Comparison of ENCODE assay signal across 1 cellular context in the genomic region with DNA sequence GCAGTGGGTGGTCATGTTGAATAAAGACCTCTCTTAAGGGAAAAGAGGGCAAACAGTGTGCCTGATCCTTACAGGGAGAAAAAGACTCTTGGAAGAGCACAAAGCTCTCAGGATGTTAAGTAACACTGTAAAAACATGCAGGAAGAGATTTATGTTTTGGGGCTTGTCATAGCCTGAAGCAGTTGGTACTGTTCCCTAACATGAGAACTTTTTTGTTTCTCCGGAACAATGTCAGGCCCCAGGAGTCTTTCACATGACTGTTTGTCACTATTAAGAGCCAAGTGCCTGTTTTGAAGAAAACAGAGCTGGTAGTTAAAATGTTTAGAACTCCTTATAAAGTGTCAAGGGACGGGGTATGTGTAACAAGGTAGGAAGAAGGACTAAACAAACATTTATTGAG.
TF ChIP-seq lines count a peak whose summit lies in the region.

No MANE protein-coding gene starts in this region.

TF ChIP-seq in GM23338, 12 proteins besides CTCF, POLR2A, EP300 and RAD21 (continued from another document):
- TF ChIP-seq, protein P1, sequence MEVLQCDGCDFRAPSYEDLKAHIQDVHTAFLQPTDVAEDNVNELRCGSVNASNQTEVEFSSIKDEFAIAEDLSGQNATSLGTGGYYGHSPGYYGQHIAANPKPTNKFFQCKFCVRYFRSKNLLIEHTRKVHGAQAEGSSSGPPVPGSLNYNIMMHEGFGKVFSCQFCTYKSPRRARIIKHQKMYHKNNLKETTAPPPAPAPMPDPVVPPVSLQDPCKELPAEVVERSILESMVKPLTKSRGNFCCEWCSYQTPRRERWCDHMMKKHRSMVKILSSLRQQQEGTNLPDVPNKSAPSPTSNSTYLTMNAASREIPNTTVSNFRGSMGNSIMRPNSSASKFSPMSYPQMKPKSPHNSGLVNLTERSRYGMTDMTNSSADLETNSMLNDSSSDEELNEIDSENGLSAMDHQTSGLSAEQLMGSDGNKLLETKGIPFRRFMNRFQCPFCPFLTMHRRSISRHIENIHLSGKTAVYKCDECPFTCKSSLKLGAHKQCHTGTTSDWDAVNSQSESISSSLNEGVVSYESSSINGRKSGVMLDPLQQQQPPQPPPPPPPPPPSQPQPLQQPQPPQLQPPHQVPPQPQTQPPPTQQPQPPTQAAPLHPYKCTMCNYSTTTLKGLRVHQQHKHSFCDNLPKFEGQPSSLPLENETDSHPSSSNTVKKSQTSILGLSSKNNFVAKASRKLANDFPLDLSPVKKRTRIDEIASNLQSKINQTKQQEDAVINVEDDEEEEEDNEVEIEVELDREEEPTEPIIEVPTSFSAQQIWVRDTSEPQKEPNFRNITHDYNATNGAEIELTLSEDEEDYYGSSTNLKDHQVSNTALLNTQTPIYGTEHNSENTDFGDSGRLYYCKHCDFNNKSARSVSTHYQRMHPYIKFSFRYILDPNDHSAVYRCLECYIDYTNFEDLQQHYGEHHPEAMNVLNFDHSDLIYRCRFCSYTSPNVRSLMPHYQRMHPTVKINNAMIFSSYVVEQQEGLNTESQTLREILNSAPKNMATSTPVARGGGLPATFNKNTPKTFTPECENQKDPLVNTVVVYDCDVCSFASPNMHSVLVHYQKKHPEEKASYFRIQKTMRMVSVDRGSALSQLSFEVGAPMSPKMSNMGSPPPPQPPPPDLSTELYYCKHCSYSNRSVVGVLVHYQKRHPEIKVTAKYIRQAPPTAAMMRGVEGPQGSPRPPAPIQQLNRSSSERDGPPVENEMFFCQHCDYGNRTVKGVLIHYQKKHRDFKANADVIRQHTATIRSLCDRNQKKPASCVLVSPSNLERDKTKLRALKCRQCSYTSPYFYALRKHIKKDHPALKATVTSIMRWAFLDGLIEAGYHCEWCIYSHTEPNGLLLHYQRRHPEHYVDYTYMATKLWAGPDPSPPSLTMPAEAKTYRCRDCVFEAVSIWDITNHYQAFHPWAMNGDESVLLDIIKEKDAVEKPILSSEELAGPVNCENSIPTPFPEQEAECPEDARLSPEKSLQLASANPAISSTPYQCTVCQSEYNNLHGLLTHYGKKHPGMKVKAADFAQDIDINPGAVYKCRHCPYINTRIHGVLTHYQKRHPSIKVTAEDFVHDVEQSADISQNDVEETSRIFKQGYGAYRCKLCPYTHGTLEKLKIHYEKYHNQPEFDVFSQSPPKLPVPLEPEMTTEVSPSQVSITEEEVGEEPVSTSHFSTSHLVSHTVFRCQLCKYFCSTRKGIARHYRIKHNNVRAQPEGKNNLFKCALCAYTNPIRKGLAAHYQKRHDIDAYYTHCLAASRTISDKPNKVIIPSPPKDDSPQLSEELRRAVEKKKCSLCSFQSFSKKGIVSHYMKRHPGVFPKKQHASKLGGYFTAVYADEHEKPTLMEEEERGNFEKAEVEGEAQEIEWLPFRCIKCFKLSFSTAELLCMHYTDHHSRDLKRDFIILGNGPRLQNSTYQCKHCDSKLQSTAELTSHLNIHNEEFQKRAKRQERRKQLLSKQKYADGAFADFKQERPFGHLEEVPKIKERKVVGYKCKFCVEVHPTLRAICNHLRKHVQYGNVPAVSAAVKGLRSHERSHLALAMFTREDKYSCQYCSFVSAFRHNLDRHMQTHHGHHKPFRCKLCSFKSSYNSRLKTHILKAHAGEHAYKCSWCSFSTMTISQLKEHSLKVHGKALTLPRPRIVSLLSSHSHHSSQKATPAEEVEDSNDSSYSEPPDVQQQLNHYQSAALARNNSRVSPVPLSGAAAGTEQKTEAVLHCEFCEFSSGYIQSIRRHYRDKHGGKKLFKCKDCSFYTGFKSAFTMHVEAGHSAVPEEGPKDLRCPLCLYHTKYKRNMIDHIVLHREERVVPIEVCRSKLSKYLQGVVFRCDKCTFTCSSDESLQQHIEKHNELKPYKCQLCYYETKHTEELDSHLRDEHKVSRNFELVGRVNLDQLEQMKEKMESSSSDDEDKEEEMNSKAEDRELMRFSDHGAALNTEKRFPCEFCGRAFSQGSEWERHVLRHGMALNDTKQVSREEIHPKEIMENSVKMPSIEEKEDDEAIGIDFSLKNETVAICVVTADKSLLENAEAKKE (CRISPR knock-in tag; IDR thresholded peaks at IDR 0.05), result no peak
- TF ChIP-seq ZNF331 (CRISPR knock-in tag; IDR thresholded peaks at IDR 0.05; ENCODE audit: low read depth) (no peak), EZH2phosphoT487 (IDR thresholded peaks at IDR 0.05; ENCODE audit: unreplicated experiment) (no peak), STAT1 (IDR thresholded peaks at IDR 0.05; ENCODE audit: unreplicated experiment) (no peak), JUNB (IDR thresholded peaks at IDR 0.05; ENCODE audit: unreplicated experiment) (no peak), EZH2 (IDR thresholded peaks at IDR 0.05; ENCODE audit: low read depth, unreplicated experiment) (no peak), POLR2AphosphoS5 (IDR thresholded peaks at IDR 0.05; ENCODE audit: low read depth) (no peak)
